8 cellular contexts compared by ENCODE assay signal in genomic region chr7:155803418-155804376, GRCh38. TPM values are rescaled to one million over a fixed set of nuclear protein-coding genes. Genes with fewer than 3 reads are reported as not detected.
A peak's percentile ranks its signal among the peaks of the same experiment; 100 is the strongest.
DNase-seq lines count a peak whose midpoint lies in the region; ATAC-seq and TF ChIP-seq lines count a peak whose summit lies in the region.

No MANE protein-coding gene starts in this region.

- peak overlapping the region; percentile 15 for H3K27ac Mint-ChIP-seq in activated CD8-positive, alpha-beta T cell treated with anti-CD3 and anti-CD28 coated beads, Interleukin-2, amount 10 ng/mL, durations not matched to agents 7 days and 5 days

- H3K4me1 Mint-ChIP-seq in activated CD8-positive, alpha-beta T cell treated with anti-CD3 and anti-CD28 coated beads, Interleukin-2, amount 10 ng/mL, durations not matched to agents 7 days and 5 days (ENCODE audit: low read depth), result peaks cover 33% of the 10 kb centered on the region

- peak overlapping the region; percentile 71 for H3K4me3 Mint-ChIP-seq in activated CD8-positive, alpha-beta T cell treated with anti-CD3 and anti-CD28 coated beads, Interleukin-2, amount 10 ng/mL, durations not matched to agents 7 days and 5 days

- ATAC-seq in left ventricle myocardium superior, result no peak
- peak; percentile 32 for ATAC-seq in activated CD8-positive, alpha-beta T cell treated with anti-CD3 and anti-CD28 coated beads, Interleukin-2, amount 10 ng/mL, durations not matched to agents 7 days and 5 days
- ATAC-seq in GM18520 (IDR thresholded peaks at IDR 0.05; ENCODE audit: unreplicated experiment), result no peak
- no peak for ATAC-seq in GM21367 (IDR thresholded peaks at IDR 0.05; ENCODE audit: unreplicated experiment)

- H3K36me3 Mint-ChIP-seq in activated CD8-positive, alpha-beta T cell treated with anti-CD3 and anti-CD28 coated beads, Interleukin-2, amount 10 ng/mL, durations not matched to agents 7 days and 5 days (ENCODE audit: low read depth), result no peaks in the 10 kb centered on the region

- DNase-seq in cardiac muscle cell (ENCODE audit: low read depth in 1 of 2, low spot score in 1 of 2), result no peak
- DNase-seq in left ventricle myocardium superior, result no peak
- peak; percentile 39 for DNase-seq in activated CD8-positive, alpha-beta T cell treated with anti-CD3 and anti-CD28 coated beads, Interleukin-2, amount 10 ng/mL, durations not matched to agents 7 days and 5 days
- DNase-seq in iris pigment epithelial cell (ENCODE audit: low read depth), result peak; percentile 13
- no peak for DNase-seq in tibial artery
- DNase-seq in NCI-H2107 treated with DMSO at 0.1 percent for 48 hours (lab: John Stamatoyannopoulos, UW; ENCODE audit: unreplicated experiment), result no peak

- H3K27ac ChIP-seq in cardiac muscle cell, result no peak overlapping the region
- H3K27ac ChIP-seq in tibial artery, result no peak overlapping the region

- POLR2A ChIA-PET in activated CD8-positive, alpha-beta T cell treated with anti-CD3 and anti-CD28 coated beads, Interleukin-2, amount 10 ng/mL, durations not matched to agents 7 days and 5 days (lab: Charles Lee), result no interaction called here

- no peaks in the 10 kb centered on the region for H3K9me3 Mint-ChIP-seq in activated CD8-positive, alpha-beta T cell treated with anti-CD3 and anti-CD28 coated beads, Interleukin-2, amount 10 ng/mL, durations not matched to agents 7 days and 5 days (ENCODE audit: insufficient read depth)

- TF ChIP-seq CTCF in cardiac muscle cell (IDR thresholded peaks at IDR 0.05; ENCODE audit: low read depth, low read length) (no peak), tibial artery (IDR thresholded peaks at IDR 0.05) (no peak)

- H3K27me3 ChIP-seq in cardiac muscle cell (peaks cover 100% of the 10 kb centered on the region), tibial artery (peaks cover 0 to 95% of the 10 kb centered on the region in 2 donors)

- intact Hi-C loops in left ventricle myocardium superior (cut with micrococcal nuclease), result no loop called here
- intact Hi-C loops in tibial artery (cut with DNase I; ENCODE audit: low total_unique reads), result loop anchor here (10.0 kb wide), 1 partner anchor 1011 kb away; no protein-coding TSS in a partner anchor

- peaks cover 63% of the 10 kb centered on the region for H3K27me3 Mint-ChIP-seq in activated CD8-positive, alpha-beta T cell treated with anti-CD3 and anti-CD28 coated beads, Interleukin-2, amount 10 ng/mL, durations not matched to agents 7 days and 5 days (ENCODE audit: low read depth)

- CTCF ChIA-PET in activated CD8-positive, alpha-beta T cell treated with anti-CD3 and anti-CD28 coated beads, Interleukin-2, amount 10 ng/mL, durations not matched to agents 7 days and 5 days (lab: Charles Lee), result interaction anchor here (0.9 kb wide), 1 partner anchor 205 kb away, joined by 3 read pairs; no protein-coding TSS in a partner anchor

- H3K4me1 ChIP-seq in cardiac muscle cell (ENCODE audit: low read depth) (peaks cover 2% of the 10 kb centered on the region), tibial artery (peaks cover 0 to 51% (median 46%) of the 10 kb centered on the region in 4 donors)

- H3K4me3 ChIP-seq in cardiac muscle cell (peak overlapping the region; percentile 26), tibial artery (peak overlapping the region; percentile 1 to 43)

- H3K9me3 ChIP-seq in cardiac muscle cell (ENCODE audit: low read depth) (no peaks in the 10 kb centered on the region), tibial artery (no peaks in the 10 kb centered on the region)

- no peaks in the 10 kb centered on the region for H3K36me3 ChIP-seq in cardiac muscle cell
- H3K36me3 ChIP-seq in tibial artery, result no peaks in the 10 kb centered on the region

RNA-seq across cellular contexts. Expression of gene SHH, which starts 8.6 kb away (rescaled TPM):
- total RNA-seq in cardiac muscle cell (not detected in 2 replicates), left ventricle myocardium superior (not detected)
- not detected in 2 replicates for polyA plus RNA-seq in cardiac muscle cell
- under 1 TPM in 1 of 2 experiments, not detected in 1; 0.08 TPM for total RNA-seq in activated CD8-positive, alpha-beta T cell treated with anti-CD3 and anti-CD28 coated beads, Interleukin-2, amount 10 ng/mL, durations not matched to agents 7 days and 5 days

Comparison
In these comparisons a context has a peak if more than half of its experiments do, and no peak if none do; other contexts are left out.
1. DNase-seq: peak in activated CD8-positive, alpha-beta T cell treated with anti-CD3 and anti-CD28 coated beads, Interleukin-2, amount 10 ng/mL, durations not matched to agents 7 days and 5 days (single experiment) and iris pigment epithelial cell (single experiment); none in cardiac muscle cell (0 of 2), left ventricle myocardium superior (single experiment), tibial artery (0 of 2) and NCI-H2107 treated with DMSO at 0.1 percent for 48 hours (single experiment).